25 cellular contexts compared by ENCODE assay signal in genomic region chr19:1466018-1466460, GRCh38. TPM values are rescaled to one million over a fixed set of nuclear protein-coding genes. Genes with fewer than 3 reads are reported as not detected.
A peak's percentile ranks its signal among the peaks of the same experiment; 100 is the strongest.
DNase-seq lines count a peak whose midpoint lies in the region; ATAC-seq, FAIRE-seq and TF ChIP-seq lines count a peak whose summit lies in the region.
"Had no signal": no experiment of that assay in that cellular context is flagged by ENCODE, and none has a peak within 500 bp of the region (broad histone marks: within the 10 kb centered on the region; RNA-seq: fewer than 3 reads in every experiment).

No MANE protein-coding gene starts in this region.

- CTCF ChIA-PET in IMR-90 (lab: Yijun Ruan, JAX) (interaction anchor here (0.6 to 0.7 kb wide), 2 partner anchors 11 to 15 kb away, joined by 3 read pairs; no protein-coding TSS in a partner anchor), endothelial cell of umbilical vein (lab: Charles Lee) (interaction anchor here (0.6 to 3.6 kb wide), 16 partner anchors 8 to 389 kb away, joined by 3 to 14 read pairs (median 5); partner anchors contain the start of gene REEP6)

- H3K79me1 ChIP-seq in IMR-90 (ENCODE audit: low read depth in 1 of 2, low read length in 2 of 2) (no peaks in the 10 kb centered on the region), neuronal stem cell (ENCODE audit: low read depth, low read length) (peaks cover 23% of the 10 kb centered on the region)

- WGBS in IMR-90 (ENCODE audit: extremely low coverage in 2 of 2, insufficient read length in 1 of 2), 2 experiments: 60% methylated on average over 28 of the region's 41 CpGs; no CpG with 5 or more reads in 1 of the 2 experiments
- no CpG with 5 or more reads among the region's 41 CpGs for WGBS in neuronal stem cell (ENCODE audit: extremely low coverage in 2 of 2, insufficient read length in 2 of 2, insufficient replicate concordance in 1 of 2), 2 donors

- peaks cover 0 to 7% (median 0%) of the 10 kb centered on the region in 7 donors for H3K9me3 Mint-ChIP-seq in CD14-positive monocyte
- H3K9me3 Mint-ChIP-seq: activated B cell treated with CpG ODN at 0.5 μM for 24 hours; activated naive CD8-positive, alpha-beta T cell treated with anti-CD3 and anti-CD28 coated beads for 36 hours; CD4-positive, CD25-positive, alpha-beta regulatory T cell; dendritic cell treated with granulocyte-macrophage colony-stimulating factor and Interleukin-4, amounts not matched to agents 40 ng/mL and 50 ng/mL, for 4 days had no signal

- H2AK9ac ChIP-seq in IMR-90 (replicated peaks; ENCODE audit: low read depth, low read length, poor library complexity): peak overlapping the region; percentile 42

- intact Hi-C loops in CD14-positive monocyte (cut with micrococcal nuclease): no loop called here
- intact Hi-C loops in IMR-90 (cut with micrococcal nuclease): no loop called here
- intact Hi-C loops in endothelial cell of umbilical vein (cut with micrococcal nuclease): no loop called here

- H3K14ac ChIP-seq in IMR-90 (replicated peaks; ENCODE audit: low read depth, low read length) (no peak overlapping the region), neuronal stem cell (ENCODE audit: low read length) (peak overlapping the region; percentile 89)

- no peak overlapping the region for H2AFZ ChIP-seq in IMR-90 (replicated peaks; ENCODE audit: low read length, poor library complexity)
- H2AFZ ChIP-seq in endothelial cell of umbilical vein (ENCODE audit: low read depth, low read length): no peak overlapping the region
- no peak overlapping the region for H2AFZ ChIP-seq in neuronal stem cell (ENCODE audit: low read length)
- H2AFZ ChIP-seq: parathyroid adenoma had no signal

- H3K9me1 ChIP-seq in IMR-90 (ENCODE audit: insufficient read depth, low read length): no peaks in the 10 kb centered on the region
- no peaks in the 10 kb centered on the region for H3K9me1 ChIP-seq in endothelial cell of umbilical vein (replicated peaks; ENCODE audit: control insufficient read depth, extremely low read depth, insufficient read depth, low read length)

- H3K9me3 ChIP-seq in IMR-90 (ENCODE audit: control insufficient read depth, insufficient read depth, low read length) (no peaks in the 10 kb centered on the region; the same call in 1 of the 2 replicates), endothelial cell of umbilical vein (replicated peaks; ENCODE audit: control insufficient read depth, insufficient read depth, low read length) (no peaks in the 10 kb centered on the region), neuronal stem cell (replicated peaks in 1 of 2; ENCODE audit: control insufficient read depth in 2 of 2, insufficient read depth in 1 of 2, low read depth in 1 of 2, low read length in 2 of 2) (peaks cover 0 to 11% of the 10 kb centered on the region in 2 donors)
- H3K9me3 ChIP-seq: upper lobe of left lung had no signal

- BruUV-seq in IMR-90 (replicated peaks; lab: Mats Ljungman, UMichigan): no TSS peak
- BruUV-seq in endothelial cell of umbilical vein (replicated peaks; lab: Mats Ljungman, UMichigan): no TSS peak

- H3K56ac ChIP-seq in IMR-90 (ENCODE audit: extremely low read depth, insufficient read depth, low read length): no peak overlapping the region

- H4K8ac ChIP-seq in IMR-90 (ENCODE audit: low read depth in 2 of 2, low read length in 2 of 2): no peak overlapping the region
- no peak overlapping the region for H4K8ac ChIP-seq in neuronal stem cell (ENCODE audit: low read depth, low read length)

- H3K4ac ChIP-seq in IMR-90 (ENCODE audit: low read depth, low read length) (no peak overlapping the region), neuronal stem cell (ENCODE audit: low read length) (no peak overlapping the region)

- H3K18ac ChIP-seq in IMR-90 (ENCODE audit: low read depth, low read length) (no peak overlapping the region), neuronal stem cell (ENCODE audit: low read length) (peak overlapping the region; percentile 71)

- dilution Hi-C loops in IMR-90 (cut with HindIII; ENCODE audit: low sequenced_read_pairs, unreplicated experiment) (no loop called here), endothelial cell of umbilical vein (cut with MboI; ENCODE audit: extremely low pct_ligation_motif_present, low sequenced_read_pairs) (no loop called here)

- H2AK5ac ChIP-seq in IMR-90 (ENCODE audit: low read depth, low read length) (no peak overlapping the region), neuronal stem cell (ENCODE audit: low read depth, low read length) (peak overlapping the region; percentile 81)

- no peaks in the 10 kb centered on the region for H3K79me2 ChIP-seq in endothelial cell of umbilical vein (ENCODE audit: control insufficient read depth, insufficient read depth, low read length)

- H3K27me3 Mint-ChIP-seq in CD14-positive monocyte (ENCODE audit: low read depth in 3 of 3): peaks cover 29 to 64% (median 45%) of the 10 kb centered on the region in 3 donors
- H3K27me3 Mint-ChIP-seq: activated B cell treated with CpG ODN at 0.5 μM for 24 hours had no signal

- DNase-seq in CD14-positive monocyte (ENCODE audit: low spot score): no peak
- DNase-seq in IMR-90: no peak
- DNase-seq in endothelial cell of umbilical vein (ENCODE audit: low read depth, low spot score): no peak
- DNase-seq in neuronal stem cell (ENCODE audit: low spot score): no peak
- DNase-seq in AG20443 (ENCODE audit: low spot score): no peak
- DNase-seq: activated B cell treated with CpG ODN at 0.5 μM for 24 hours; activated CD4-positive, alpha-beta T cell treated with anti-CD3 and anti-CD28 coated beads, Interleukin-2, amount 50 U/mL, for 4 hours; activated CD8-positive, alpha-beta memory T cell treated with anti-CD3 and anti-CD28 coated beads, Interleukin-2, amount 50 U/mL, for 4 hours; aorta; NCI-H1048; NCI-H1694 treated with DMSO at 0.1 percent for 48 hours; PC-3; SHP77 treated with DMSO at 0.1 percent for 48 hours; stimulated activated CD4-positive, alpha-beta T cell treated with anti-CD3 and anti-CD28 coated beads, Interleukin-12 subunit alpha, Interleukin-12 subunit beta, amount 100 ng/mL, for 4 hours had no signal

- no peak overlapping the region for H3K23ac ChIP-seq in IMR-90 (ENCODE audit: low read depth, low read length)
- peak overlapping the region; percentile 55 for H3K23ac ChIP-seq in neuronal stem cell (ENCODE audit: low read depth, low read length, poor library complexity)

- H2BK120ac ChIP-seq in IMR-90 (ENCODE audit: low read depth, low read length): no peak overlapping the region
- no peak overlapping the region for H2BK120ac ChIP-seq in neuronal stem cell (ENCODE audit: low read depth, low read length)

- H2BK15ac ChIP-seq in IMR-90 (ENCODE audit: low read depth, low read length) (no peak overlapping the region), neuronal stem cell (ENCODE audit: low read length) (no peak overlapping the region)

- H3K4me1 ChIP-seq in IMR-90 (ENCODE audit: control insufficient read depth, insufficient read depth, low read length) (peaks cover 19% of the 10 kb centered on the region), endothelial cell of umbilical vein (ENCODE audit: control insufficient read depth, extremely low read depth, insufficient read depth, low read length) (peaks cover 5% of the 10 kb centered on the region), neuronal stem cell (ENCODE audit: control insufficient read depth in 2 of 2, insufficient read depth in 1 of 2, low read depth in 1 of 2, low read length in 2 of 2) (peaks cover 0 to 16% of the 10 kb centered on the region in 2 donors)

- TF ChIP-seq CTCF in CD14-positive monocyte (IDR thresholded peaks at IDR 0.05): peak; percentile 1
- no peak for TF ChIP-seq CTCF in IMR-90 (conservative IDR thresholded peaks at IDR 0.05; ENCODE audit: low read depth, low read length)
- no peak for TF ChIP-seq CTCF in endothelial cell of umbilical vein (IDR thresholded peaks at IDR 0.05; ENCODE audit: extremely low read depth in 1 of 2, insufficient read depth in 1 of 2, low read depth in 1 of 2, low read length in 2 of 2)

- no peak for FAIRE-seq in endothelial cell of umbilical vein (lab: Jason Lieb, UNC)

- no peak overlapping the region for H2BK12ac ChIP-seq in neuronal stem cell (ENCODE audit: low read length)

- H2BK5ac ChIP-seq in IMR-90 (ENCODE audit: low read depth, low read length, poor library complexity, severe bottlenecking): no peak overlapping the region
- no peak overlapping the region for H2BK5ac ChIP-seq in neuronal stem cell (ENCODE audit: low read length)

- no peak for ATAC-seq in IMR-90 (ENCODE audit: low read depth)
- ATAC-seq in GM18907 (IDR thresholded peaks at IDR 0.05; ENCODE audit: unreplicated experiment): no peak
- ATAC-seq in GM19351 (IDR thresholded peaks at IDR 0.05; ENCODE audit: unreplicated experiment): no peak
- ATAC-seq: PC-3 had no signal

- H3K4me1 Mint-ChIP-seq in CD14-positive monocyte: peaks cover 7% of the 10 kb centered on the region

- H4K91ac ChIP-seq in IMR-90 (ENCODE audit: insufficient read depth, low read depth, low read length) (no peak overlapping the region), neuronal stem cell (ENCODE audit: low read depth, low read length, poor library complexity) (no peak overlapping the region)

- H3K27ac Mint-ChIP-seq in CD14-positive monocyte: no peak overlapping the region
- H3K27ac Mint-ChIP-seq: activated B cell treated with CpG ODN at 0.5 μM for 24 hours; activated naive CD8-positive, alpha-beta T cell treated with anti-CD3 and anti-CD28 coated beads for 36 hours; CD4-positive, CD25-positive, alpha-beta regulatory T cell; dendritic cell treated with granulocyte-macrophage colony-stimulating factor and Interleukin-4, amounts not matched to agents 40 ng/mL and 50 ng/mL, for 4 days had no signal

- no peak overlapping the region for H3K4me2 ChIP-seq in IMR-90 (ENCODE audit: low read depth, low read length)
- peak overlapping the region; percentile 2 for H3K4me2 ChIP-seq in endothelial cell of umbilical vein (ENCODE audit: insufficient read depth, low read length)
- no peak overlapping the region for H3K4me2 ChIP-seq in neuronal stem cell (ENCODE audit: insufficient read depth, low read length, poor library complexity, severe bottlenecking)

- no peak overlapping the region for H3K4me3 Mint-ChIP-seq in CD14-positive monocyte
- H3K4me3 Mint-ChIP-seq: activated B cell treated with CpG ODN at 0.5 μM for 24 hours; activated naive CD8-positive, alpha-beta T cell treated with anti-CD3 and anti-CD28 coated beads for 36 hours; CD4-positive, CD25-positive, alpha-beta regulatory T cell; dendritic cell treated with granulocyte-macrophage colony-stimulating factor and Interleukin-4, amounts not matched to agents 40 ng/mL and 50 ng/mL, for 4 days had no signal

- H4K20me1 ChIP-seq in IMR-90 (ENCODE audit: insufficient read depth, low read length): peaks cover 53% of the 10 kb centered on the region
- no peaks in the 10 kb centered on the region for H4K20me1 ChIP-seq in endothelial cell of umbilical vein (replicated peaks; ENCODE audit: control insufficient read depth, extremely low read depth, insufficient read depth, low read length)

- H2BK20ac ChIP-seq in IMR-90 (ENCODE audit: low read depth, low read length): no peak overlapping the region

- in situ Hi-C loops in IMR-90 (cut with MboI; ENCODE audit: low sequenced_read_pairs): no loop called here

- H4K5ac ChIP-seq in IMR-90 (ENCODE audit: low read depth, low read length): no peak overlapping the region

- no peak for TF ChIP-seq RAD21 in IMR-90 (IDR thresholded peaks at IDR 0.05; ENCODE audit: low read length)

- H3K36me3 ChIP-seq in IMR-90 (ENCODE audit: control insufficient read depth, insufficient read depth, low read length): peaks cover under 1% of the 10 kb centered on the region; the same call in 1 of the 2 replicates
- H3K36me3 ChIP-seq in endothelial cell of umbilical vein (ENCODE audit: control insufficient read depth in 2 of 2, extremely low read depth in 1 of 2, insufficient read depth in 2 of 2, low read length in 2 of 2): no peaks in the 10 kb centered on the region
- H3K36me3 ChIP-seq in neuronal stem cell (replicated peaks in 1 of 2; ENCODE audit: control insufficient read depth in 2 of 2, insufficient read depth in 2 of 2, low read length in 2 of 2): peaks cover 4 to 63% of the 10 kb centered on the region in 2 donors
- H3K36me3 ChIP-seq: cardiac muscle cell had no signal

- H3K9ac ChIP-seq in IMR-90 (ENCODE audit: low read depth, low read length) (no peak overlapping the region), endothelial cell of umbilical vein (replicated peaks; ENCODE audit: extremely low read depth, insufficient read depth, low read length) (no peak overlapping the region), neuronal stem cell (ENCODE audit: low read depth, low read length, poor library complexity) (peak overlapping the region; percentile 4)
- H3K9ac ChIP-seq: parathyroid adenoma had no signal

- POLR2A ChIA-PET in IMR-90 (lab: Charles Lee; ENCODE audit: unreplicated experiment) (no interaction called here), endothelial cell of umbilical vein (lab: Charles Lee) (no interaction called here)

- H3K27me3 ChIP-seq in IMR-90 (ENCODE audit: control insufficient read depth, insufficient read depth, low read length): peaks cover 52% of the 10 kb centered on the region
- H3K27me3 ChIP-seq in endothelial cell of umbilical vein (ENCODE audit: control insufficient read depth in 2 of 2, insufficient read depth in 2 of 2, low read length in 2 of 2): peaks cover 29 to 59% of the 10 kb centered on the region in 2 experiments
- peaks cover 0 to 59% (median 50%) of the 10 kb centered on the region in 3 experiments for H3K27me3 ChIP-seq in neuronal stem cell (ENCODE audit: control insufficient read depth in 3 of 3, insufficient read depth in 3 of 3, low read depth in 1 of 3, low read length in 3 of 3)

- H3K4me3 ChIP-seq in IMR-90 (ENCODE audit: insufficient read depth, low read depth, low read length): no peak overlapping the region
- no peak overlapping the region for H3K4me3 ChIP-seq in endothelial cell of umbilical vein (replicated peaks in 1 of 3; ENCODE audit: insufficient read depth in 1 of 3, low read depth in 1 of 3, low read length in 3 of 3)
- no peak overlapping the region for H3K4me3 ChIP-seq in neuronal stem cell (ENCODE audit: low read length in 2 of 2)
- H3K4me3 ChIP-seq: cardiac muscle cell, lung had no signal

- H3K36me3 Mint-ChIP-seq in CD14-positive monocyte: peaks cover 0 to 4% of the 10 kb centered on the region in 2 donors
- H3K36me3 Mint-ChIP-seq: activated naive CD8-positive, alpha-beta T cell treated with anti-CD3 and anti-CD28 coated beads for 36 hours; CD4-positive, CD25-positive, alpha-beta regulatory T cell had no signal

- no peak for TF ChIP-seq POLR2A in IMR-90 (IDR thresholded peaks at IDR 0.05; ENCODE audit: low read depth, low read length)
- no peak for TF ChIP-seq POLR2A in endothelial cell of umbilical vein (IDR thresholded peaks at IDR 0.05; ENCODE audit: low read depth, low read length)

- H3K27ac ChIP-seq in IMR-90 (ENCODE audit: insufficient read depth, low read length): no peak overlapping the region
- no peak overlapping the region for H3K27ac ChIP-seq in endothelial cell of umbilical vein (ENCODE audit: insufficient read depth, low read depth, low read length)
- no peak overlapping the region for H3K27ac ChIP-seq in neuronal stem cell (replicated peaks; ENCODE audit: low read length)
- H3K27ac ChIP-seq: cardiac muscle cell, HL-60, parathyroid adenoma, upper lobe of left lung had no signal

RNA-seq across cellular contexts. Expression of gene C19orf25, which starts 13.0 kb away (rescaled TPM):
- polyA plus RNA-seq in CD14-positive monocyte (10 to 100 TPM; 19.9 to 20.9 TPM), IMR-90 (2012; rRNA removed) (34.9 and 40.8 TPM in 2 replicates), endothelial cell of umbilical vein (34.6 and 40.3 TPM in 2 replicates)
- total RNA-seq in IMR-90 (2012; rRNA removed) (10.4 and 10.6 TPM in 2 replicates), endothelial cell of umbilical vein (28.0 and 29.0 TPM in 2 replicates)
- 36.9 and 49.4 TPM in 2 replicates for polyA plus RNA-seq in IMR-90 (2012; cell fraction: cytosol; rRNA removed)
- 25.0 and 47.9 TPM in 2 replicates for polyA plus RNA-seq in IMR-90 (2012; cell fraction: nucleus; rRNA removed; ENCODE audit: low replicate concordance)
- 21.2 and 27.3 TPM in 2 replicates for polyA plus RNA-seq in endothelial cell of umbilical vein (2011; cell fraction: cytosol; rRNA removed)
- polyA plus RNA-seq in endothelial cell of umbilical vein (2011; cell fraction: nucleus; rRNA removed): 20.9 TPM in 2 replicates
- 10.8 and 16.6 TPM in 2 replicates for polyA plus RNA-seq in endothelial cell of umbilical vein (2012)
- polyA minus RNA-seq in endothelial cell of umbilical vein: 7.0 and 9.5 TPM in 2 replicates
- polyA minus RNA-seq in endothelial cell of umbilical vein (2011; cell fraction: cytosol; rRNA and poly(A)+ RNA removed): 19.0 TPM
- polyA minus RNA-seq in endothelial cell of umbilical vein (2011; cell fraction: nucleus; rRNA and poly(A)+ RNA removed): 9.1 and 11.3 TPM in 2 replicates
- polyA plus RNA-seq in neuronal stem cell (2013, experiment 1 of 2): 22.9 TPM
- polyA plus RNA-seq in neuronal stem cell (2013, experiment 2 of 2): 21.4 TPM

RNA-seq across cellular contexts. Expression of gene APC2, which starts 16.1 kb away (rescaled TPM):
- polyA plus RNA-seq in CD14-positive monocyte: not detected
- total RNA-seq in IMR-90 (2012; rRNA removed): 0.28 and 0.36 TPM in 2 replicates
- 0.41 and 0.42 TPM in 2 replicates for polyA plus RNA-seq in IMR-90 (2012; rRNA removed)
- polyA plus RNA-seq in IMR-90 (2012; cell fraction: cytosol; rRNA removed): 0.17 and 0.55 TPM in 2 replicates
- 0.89 and 2.3 TPM in 2 replicates for polyA plus RNA-seq in IMR-90 (2012; cell fraction: nucleus; rRNA removed; ENCODE audit: low replicate concordance)
- 0.04 and 0.23 TPM in 2 replicates for total RNA-seq in endothelial cell of umbilical vein
- 0.01 and 0.05 TPM in 2 replicates for polyA plus RNA-seq in endothelial cell of umbilical vein
- polyA plus RNA-seq in endothelial cell of umbilical vein (2011; cell fraction: cytosol; rRNA removed): 0.01 and 0.03 TPM in 2 replicates
- 0.10 and 0.12 TPM in 2 replicates for polyA plus RNA-seq in endothelial cell of umbilical vein (2011; cell fraction: nucleus; rRNA removed)
- 0.15 and 0.19 TPM in 2 replicates for polyA plus RNA-seq in endothelial cell of umbilical vein (2012)
- polyA minus RNA-seq in endothelial cell of umbilical vein: 0.04 TPM in 1 of 2 replicates, not detected in the other
- polyA minus RNA-seq in endothelial cell of umbilical vein (2011; cell fraction: cytosol; rRNA and poly(A)+ RNA removed): 0.41 TPM
- polyA minus RNA-seq in endothelial cell of umbilical vein (2011; cell fraction: nucleus; rRNA and poly(A)+ RNA removed): 0.19 and 0.24 TPM in 2 replicates
- 3.4 TPM for polyA plus RNA-seq in neuronal stem cell (2013, experiment 1 of 2)
- polyA plus RNA-seq in neuronal stem cell (2013, experiment 2 of 2): 3.9 TPM
- total RNA-seq: kidney epithelial cell had no signal

RNA-seq across cellular contexts. Expression of gene PCSK4, which starts 24.1 kb away (rescaled TPM):
- polyA plus RNA-seq in CD14-positive monocyte (under 1 TPM in 1 of 2 donors, not detected in 1; 0.34 TPM), IMR-90 (2012; rRNA removed) (1.7 and 2.9 TPM in 2 replicates), endothelial cell of umbilical vein (1.7 TPM in 2 replicates)
- total RNA-seq in IMR-90 (2012; rRNA removed) (0.56 and 0.72 TPM in 2 replicates), endothelial cell of umbilical vein (0.92 and 1.2 TPM in 2 replicates)
- polyA plus RNA-seq in IMR-90 (2012; cell fraction: cytosol; rRNA removed): 0.29 and 1.2 TPM in 2 replicates
- 31.5 and 85.3 TPM in 2 replicates for polyA plus RNA-seq in IMR-90 (2012; cell fraction: nucleus; rRNA removed; ENCODE audit: low replicate concordance)
- 0.41 and 0.48 TPM in 2 replicates for polyA plus RNA-seq in endothelial cell of umbilical vein (2011; cell fraction: cytosol; rRNA removed)
- polyA plus RNA-seq in endothelial cell of umbilical vein (2011; cell fraction: nucleus; rRNA removed): 5.9 and 7.2 TPM in 2 replicates
- polyA plus RNA-seq in endothelial cell of umbilical vein (2012): 0.96 and 2.2 TPM in 2 replicates
- polyA minus RNA-seq in endothelial cell of umbilical vein: 1.2 and 1.4 TPM in 2 replicates
- 0.61 TPM for polyA minus RNA-seq in endothelial cell of umbilical vein (2011; cell fraction: cytosol; rRNA and poly(A)+ RNA removed)
- 0.38 and 1.1 TPM in 2 replicates for polyA minus RNA-seq in endothelial cell of umbilical vein (2011; cell fraction: nucleus; rRNA and poly(A)+ RNA removed)
- 8.3 TPM for polyA plus RNA-seq in neuronal stem cell (2013, experiment 1 of 2)
- 7.9 TPM for polyA plus RNA-seq in neuronal stem cell (2013, experiment 2 of 2)

RNA-seq across cellular contexts. Expression of gene REEP6, which starts 24.9 kb away (rescaled TPM):
- polyA plus RNA-seq in CD14-positive monocyte (1 to 10 TPM in 1 of 2 donors, under 1 TPM in 1; 0.51 to 1.8 TPM), IMR-90 (2012; rRNA removed) (2.2 and 3.2 TPM in 2 replicates), endothelial cell of umbilical vein (1.3 and 1.5 TPM in 2 replicates)
- total RNA-seq in IMR-90 (2012; rRNA removed) (1.3 and 1.7 TPM in 2 replicates), endothelial cell of umbilical vein (1.5 and 1.8 TPM in 2 replicates)
- 2.8 and 4.8 TPM in 2 replicates for polyA plus RNA-seq in IMR-90 (2012; cell fraction: cytosol; rRNA removed)
- polyA plus RNA-seq in IMR-90 (2012; cell fraction: nucleus; rRNA removed; ENCODE audit: low replicate concordance): 2.0 and 2.7 TPM in 2 replicates
- polyA plus RNA-seq in endothelial cell of umbilical vein (2011; cell fraction: cytosol; rRNA removed): 0.56 TPM in 2 replicates
- polyA plus RNA-seq in endothelial cell of umbilical vein (2011; cell fraction: nucleus; rRNA removed): 0.21 and 0.56 TPM in 2 replicates
- 2.0 and 3.6 TPM in 2 replicates for polyA plus RNA-seq in endothelial cell of umbilical vein (2012)
- polyA minus RNA-seq in endothelial cell of umbilical vein: 0.49 and 1.5 TPM in 2 replicates
- 5.2 TPM for polyA minus RNA-seq in endothelial cell of umbilical vein (2011; cell fraction: cytosol; rRNA and poly(A)+ RNA removed)
- not detected in 2 replicates for polyA minus RNA-seq in endothelial cell of umbilical vein (2011; cell fraction: nucleus; rRNA and poly(A)+ RNA removed)
- 18.0 TPM for polyA plus RNA-seq in neuronal stem cell (2013, experiment 1 of 2)
- 17.5 TPM for polyA plus RNA-seq in neuronal stem cell (2013, experiment 2 of 2)

RNA-seq across cellular contexts. Expression of gene RPS15, which starts 27.8 kb away (rescaled TPM):
- polyA plus RNA-seq in CD14-positive monocyte (1,000 to 10,000 TPM; 1,318 to 1,526 TPM), IMR-90 (2012; rRNA removed) (1,855 and 2,269 TPM in 2 replicates), endothelial cell of umbilical vein (2,646 and 3,270 TPM in 2 replicates)
- total RNA-seq in IMR-90 (2012; rRNA removed) (834 and 1,179 TPM in 2 replicates), endothelial cell of umbilical vein (1,260 and 1,287 TPM in 2 replicates)
- 15,264 and 18,725 TPM in 2 replicates for polyA plus RNA-seq in IMR-90 (2012; cell fraction: cytosol; rRNA removed)
- 1,510 and 3,480 TPM in 2 replicates for polyA plus RNA-seq in IMR-90 (2012; cell fraction: nucleus; rRNA removed; ENCODE audit: low replicate concordance)
- 2,566 and 2,596 TPM in 2 replicates for polyA plus RNA-seq in endothelial cell of umbilical vein (2011; cell fraction: cytosol; rRNA removed)
- 642 and 652 TPM in 2 replicates for polyA plus RNA-seq in endothelial cell of umbilical vein (2011; cell fraction: nucleus; rRNA removed)
- 1,687 and 2,164 TPM in 2 replicates for polyA plus RNA-seq in endothelial cell of umbilical vein (2012)
- polyA minus RNA-seq in endothelial cell of umbilical vein: 334 and 411 TPM in 2 replicates
- 1,670 TPM for polyA minus RNA-seq in endothelial cell of umbilical vein (2011; cell fraction: cytosol; rRNA and poly(A)+ RNA removed)
- polyA minus RNA-seq in endothelial cell of umbilical vein (2011; cell fraction: nucleus; rRNA and poly(A)+ RNA removed): 86.6 and 136 TPM in 2 replicates
- 3,965 TPM for polyA plus RNA-seq in neuronal stem cell (2013, experiment 1 of 2)
- 3,732 TPM for polyA plus RNA-seq in neuronal stem cell (2013, experiment 2 of 2)
